28 cellular contexts compared by ENCODE assay signal in the genomic region with DNA sequence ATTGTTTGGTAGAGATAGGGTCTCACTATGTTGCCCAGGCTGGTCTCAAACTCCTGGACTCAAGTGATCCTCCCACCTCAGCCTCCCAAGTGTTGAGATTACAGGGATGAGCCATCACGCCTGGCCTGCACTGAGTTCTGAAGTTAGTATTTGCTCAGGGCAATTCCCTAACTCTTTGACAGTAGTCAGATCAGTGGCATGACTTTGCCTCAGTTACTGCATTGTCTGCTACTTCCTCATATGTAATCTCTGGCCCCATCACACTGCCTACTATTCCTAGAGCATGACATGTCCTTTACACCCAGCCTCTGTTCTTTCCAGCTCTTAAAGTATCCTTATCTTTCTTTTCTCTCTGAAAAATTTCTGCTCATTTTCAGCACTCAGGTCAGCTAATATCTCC.
"Had no signal": no experiment of that assay in that cellular context is flagged by ENCODE, and none has a peak within 500 bp of the region (broad histone marks: within the 10 kb centered on the region; RNA-seq: fewer than 3 reads in every experiment).

No MANE protein-coding gene starts in this region.

- H3K27ac ChIP-seq: ascending aorta, cardiac muscle cell, VCaP had no signal

- H3K36me3 ChIP-seq: cardiac muscle cell had no signal

- DNase-seq: activated B cell treated with CpG ODN at 0.5 μM for 24 hours; activated CD4-positive, alpha-beta memory T cell treated with anti-CD3 and anti-CD28 coated beads for 36 hours; activated CD4-positive, alpha-beta T cell treated with anti-CD3 and anti-CD28 coated beads for 4 hours; activated CD4-positive, alpha-beta T cell treated with anti-CD3 and anti-CD28 coated beads, Interleukin-2, amount 10 ng/mL, durations not matched to agents 24 days and 14 days; activated CD4-positive, alpha-beta T cell treated with anti-CD3 and anti-CD28 coated beads, Interleukin-2, amount 50 U/mL, for 1 hour; activated CD4-positive, alpha-beta T cell treated with anti-CD3 and anti-CD28 coated beads, Interleukin-2, amount 50 U/mL, for 4 hours; activated CD4-positive, CD25-positive, alpha-beta regulatory T cell treated with anti-CD3 and anti-CD28 coated beads, Interleukin-2, amount 50 U/mL, for 72 hours; activated CD8-positive, alpha-beta memory T cell treated with anti-CD3 and anti-CD28 coated beads, Interleukin-2, amount 10 ng/mL, durations not matched to agents 7 days and 5 days; activated CD8-positive, alpha-beta T cell treated with anti-CD3 and anti-CD28 coated beads for 36 hours; activated effector memory CD4-positive, alpha-beta T cell treated with anti-CD3 and anti-CD28 coated beads, Interleukin-2, amount 50 U/mL, for 16 hours; activated naive CD4-positive, alpha-beta T cell treated with anti-CD3 and anti-CD28 coated beads, Interleukin-2, amount 10 ng/mL, durations not matched to agents 7 days and 5 days; activated naive CD4-positive, alpha-beta T cell treated with Interleukin-2 at 50 U/mL for 16 hours; activated naive CD8-positive, alpha-beta T cell treated with anti-CD3 and anti-CD28 coated beads, Interleukin-2, amount 10 ng/mL, durations not matched to agents 7 days and 5 days; activated naive CD8-positive, alpha-beta T cell treated with anti-CD3 and anti-CD28 coated beads, Interleukin-2, amount 50 U/mL, for 24 hours; activated T-cell treated with anti-CD3 and anti-CD28 coated beads for 4 hours; activated T-cell treated with anti-CD3 and anti-CD28 coated beads, Interleukin-2, amount 50 U/mL, for 1 hour; activated T-cell treated with anti-CD3 and anti-CD28 coated beads, Interleukin-2, amount 50 U/mL, for 4 hours; activated T-cell treated with anti-CD3 and anti-CD28 coated beads, Interleukin-2, amount 50 U/mL, for 72 hours; amygdala; anterior cingulate cortex; caudate nucleus; cerebellar nuclear complex; SW 1271; T-helper 1 cell; T-helper 9 cell had no signal

- H3K4me3 ChIP-seq: ascending aorta, cardiac muscle cell had no signal

- H3K27me3 ChIP-seq: ascending aorta, cardiac muscle cell had no signal

- H3K9me3 ChIP-seq: ascending aorta had no signal
